ENCODE assay signal across 1 cellular context in the genomic region with DNA sequence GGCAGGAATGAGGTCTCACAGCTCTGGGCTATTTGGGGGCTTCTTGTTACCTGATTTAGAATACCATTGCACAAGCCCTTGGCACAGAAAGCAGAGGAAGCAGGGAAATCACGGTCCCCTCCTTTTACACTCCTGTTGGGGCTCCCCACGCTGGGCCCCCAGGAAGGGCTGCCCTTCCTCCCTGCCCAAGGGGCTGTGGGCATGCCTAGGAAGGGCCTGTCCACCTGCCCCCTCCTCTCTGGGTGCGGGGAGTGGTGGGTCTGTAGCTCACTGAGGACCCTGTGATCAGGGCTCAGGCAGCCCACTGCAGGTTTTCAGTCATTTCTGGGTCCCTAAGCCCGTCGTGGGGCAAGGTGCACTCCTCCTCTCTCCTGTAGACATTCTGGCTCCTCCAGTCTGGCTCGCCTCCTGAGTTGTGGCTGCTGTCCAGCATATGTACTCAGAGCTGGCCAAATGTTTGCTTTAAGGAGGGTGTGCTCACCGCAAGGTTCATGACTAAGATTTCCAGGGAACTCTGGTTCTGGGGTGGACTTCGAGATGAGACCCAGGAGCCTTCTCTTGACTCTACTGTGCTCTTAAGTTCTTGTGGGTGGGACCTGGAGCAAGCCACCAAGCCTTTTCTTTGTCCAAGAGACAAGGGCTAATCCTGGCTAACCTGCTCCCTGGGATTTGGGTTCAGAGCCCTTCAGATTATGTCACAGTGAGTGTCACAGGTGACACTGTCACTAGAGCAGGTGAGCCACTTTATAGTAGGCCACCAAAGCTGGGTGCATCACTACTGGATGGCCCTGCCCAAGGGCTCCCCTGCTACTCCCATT.
TF ChIP-seq lines count a peak whose summit lies in the region.

No MANE protein-coding gene starts in this region.

TF ChIP-seq in GM23338, 12 proteins besides CTCF, POLR2A, EP300 and RAD21:
- TF ChIP-seq, protein P1, sequence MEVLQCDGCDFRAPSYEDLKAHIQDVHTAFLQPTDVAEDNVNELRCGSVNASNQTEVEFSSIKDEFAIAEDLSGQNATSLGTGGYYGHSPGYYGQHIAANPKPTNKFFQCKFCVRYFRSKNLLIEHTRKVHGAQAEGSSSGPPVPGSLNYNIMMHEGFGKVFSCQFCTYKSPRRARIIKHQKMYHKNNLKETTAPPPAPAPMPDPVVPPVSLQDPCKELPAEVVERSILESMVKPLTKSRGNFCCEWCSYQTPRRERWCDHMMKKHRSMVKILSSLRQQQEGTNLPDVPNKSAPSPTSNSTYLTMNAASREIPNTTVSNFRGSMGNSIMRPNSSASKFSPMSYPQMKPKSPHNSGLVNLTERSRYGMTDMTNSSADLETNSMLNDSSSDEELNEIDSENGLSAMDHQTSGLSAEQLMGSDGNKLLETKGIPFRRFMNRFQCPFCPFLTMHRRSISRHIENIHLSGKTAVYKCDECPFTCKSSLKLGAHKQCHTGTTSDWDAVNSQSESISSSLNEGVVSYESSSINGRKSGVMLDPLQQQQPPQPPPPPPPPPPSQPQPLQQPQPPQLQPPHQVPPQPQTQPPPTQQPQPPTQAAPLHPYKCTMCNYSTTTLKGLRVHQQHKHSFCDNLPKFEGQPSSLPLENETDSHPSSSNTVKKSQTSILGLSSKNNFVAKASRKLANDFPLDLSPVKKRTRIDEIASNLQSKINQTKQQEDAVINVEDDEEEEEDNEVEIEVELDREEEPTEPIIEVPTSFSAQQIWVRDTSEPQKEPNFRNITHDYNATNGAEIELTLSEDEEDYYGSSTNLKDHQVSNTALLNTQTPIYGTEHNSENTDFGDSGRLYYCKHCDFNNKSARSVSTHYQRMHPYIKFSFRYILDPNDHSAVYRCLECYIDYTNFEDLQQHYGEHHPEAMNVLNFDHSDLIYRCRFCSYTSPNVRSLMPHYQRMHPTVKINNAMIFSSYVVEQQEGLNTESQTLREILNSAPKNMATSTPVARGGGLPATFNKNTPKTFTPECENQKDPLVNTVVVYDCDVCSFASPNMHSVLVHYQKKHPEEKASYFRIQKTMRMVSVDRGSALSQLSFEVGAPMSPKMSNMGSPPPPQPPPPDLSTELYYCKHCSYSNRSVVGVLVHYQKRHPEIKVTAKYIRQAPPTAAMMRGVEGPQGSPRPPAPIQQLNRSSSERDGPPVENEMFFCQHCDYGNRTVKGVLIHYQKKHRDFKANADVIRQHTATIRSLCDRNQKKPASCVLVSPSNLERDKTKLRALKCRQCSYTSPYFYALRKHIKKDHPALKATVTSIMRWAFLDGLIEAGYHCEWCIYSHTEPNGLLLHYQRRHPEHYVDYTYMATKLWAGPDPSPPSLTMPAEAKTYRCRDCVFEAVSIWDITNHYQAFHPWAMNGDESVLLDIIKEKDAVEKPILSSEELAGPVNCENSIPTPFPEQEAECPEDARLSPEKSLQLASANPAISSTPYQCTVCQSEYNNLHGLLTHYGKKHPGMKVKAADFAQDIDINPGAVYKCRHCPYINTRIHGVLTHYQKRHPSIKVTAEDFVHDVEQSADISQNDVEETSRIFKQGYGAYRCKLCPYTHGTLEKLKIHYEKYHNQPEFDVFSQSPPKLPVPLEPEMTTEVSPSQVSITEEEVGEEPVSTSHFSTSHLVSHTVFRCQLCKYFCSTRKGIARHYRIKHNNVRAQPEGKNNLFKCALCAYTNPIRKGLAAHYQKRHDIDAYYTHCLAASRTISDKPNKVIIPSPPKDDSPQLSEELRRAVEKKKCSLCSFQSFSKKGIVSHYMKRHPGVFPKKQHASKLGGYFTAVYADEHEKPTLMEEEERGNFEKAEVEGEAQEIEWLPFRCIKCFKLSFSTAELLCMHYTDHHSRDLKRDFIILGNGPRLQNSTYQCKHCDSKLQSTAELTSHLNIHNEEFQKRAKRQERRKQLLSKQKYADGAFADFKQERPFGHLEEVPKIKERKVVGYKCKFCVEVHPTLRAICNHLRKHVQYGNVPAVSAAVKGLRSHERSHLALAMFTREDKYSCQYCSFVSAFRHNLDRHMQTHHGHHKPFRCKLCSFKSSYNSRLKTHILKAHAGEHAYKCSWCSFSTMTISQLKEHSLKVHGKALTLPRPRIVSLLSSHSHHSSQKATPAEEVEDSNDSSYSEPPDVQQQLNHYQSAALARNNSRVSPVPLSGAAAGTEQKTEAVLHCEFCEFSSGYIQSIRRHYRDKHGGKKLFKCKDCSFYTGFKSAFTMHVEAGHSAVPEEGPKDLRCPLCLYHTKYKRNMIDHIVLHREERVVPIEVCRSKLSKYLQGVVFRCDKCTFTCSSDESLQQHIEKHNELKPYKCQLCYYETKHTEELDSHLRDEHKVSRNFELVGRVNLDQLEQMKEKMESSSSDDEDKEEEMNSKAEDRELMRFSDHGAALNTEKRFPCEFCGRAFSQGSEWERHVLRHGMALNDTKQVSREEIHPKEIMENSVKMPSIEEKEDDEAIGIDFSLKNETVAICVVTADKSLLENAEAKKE (CRISPR knock-in tag; IDR thresholded peaks at IDR 0.05), result no peak
- TF ChIP-seq REST (IDR thresholded peaks at IDR 0.05; ENCODE audit: unreplicated experiment), result peak; percentile 29
